19 cellular contexts compared by ENCODE assay signal in the genomic region with DNA sequence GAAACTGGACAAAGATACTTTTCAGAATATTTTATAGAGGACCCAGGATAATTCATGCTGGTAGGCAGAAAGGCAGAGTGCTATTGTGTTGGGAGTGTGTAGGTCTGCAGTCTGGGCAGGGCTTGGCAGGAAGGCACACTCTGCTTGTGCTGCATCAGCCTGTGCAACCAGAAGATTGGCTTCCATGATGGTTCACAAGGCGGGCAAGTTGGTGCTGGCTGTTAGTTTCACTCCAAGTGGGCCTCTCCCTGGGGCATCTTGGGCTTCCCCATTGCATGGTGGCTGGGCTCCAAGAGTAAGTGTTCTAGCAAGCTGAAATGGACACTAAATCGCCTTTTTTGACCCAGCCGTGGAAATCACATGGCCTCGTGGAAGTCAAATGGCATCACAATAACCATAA. TPM values are rescaled to one million over a fixed set of nuclear protein-coding genes. Genes with fewer than 3 reads are reported as not detected.
DNase-seq lines count a peak whose midpoint lies in the region; ATAC-seq and TF ChIP-seq lines count a peak whose summit lies in the region.
"Had no signal": no experiment of that assay in that cellular context is flagged by ENCODE, and none has a peak within 500 bp of the region (broad histone marks: within the 10 kb centered on the region; RNA-seq: fewer than 3 reads in every experiment).

No MANE protein-coding gene starts in this region.

- no peaks in the 10 kb centered on the region for H3K27me3 Mint-ChIP-seq in activated T-cell treated with anti-CD3 and anti-CD28 coated beads, Interleukin-2, amount 50 U/mL, for 24 hours
- H3K27me3 Mint-ChIP-seq in activated T-cell treated with anti-CD3 and anti-CD28 coated beads, Interleukin-2, amount 50 U/mL, for 4 hours (ENCODE audit: low read depth), result no peaks in the 10 kb centered on the region
- no peaks in the 10 kb centered on the region for H3K27me3 Mint-ChIP-seq in progenitor cell of endocrine pancreas
- H3K27me3 Mint-ChIP-seq: activated CD4-positive, alpha-beta memory T cell treated with anti-CD3 and anti-CD28 coated beads, Interleukin-2, amount 10 ng/mL, durations not matched to agents 7 days and 5 days had no signal

- H3K27ac Mint-ChIP-seq in activated T-cell treated with anti-CD3 and anti-CD28 coated beads, Interleukin-2, amount 50 U/mL, for 24 hours, result no peak overlapping the region
- no peak overlapping the region for H3K27ac Mint-ChIP-seq in progenitor cell of endocrine pancreas

- ATAC-seq in activated T-cell treated with anti-CD3 and anti-CD28 coated beads, Interleukin-2, amount 50 U/mL, for 4 hours, result no peak
- ATAC-seq: psoas muscle had no signal

- no peaks in the 10 kb centered on the region for H3K27me3 ChIP-seq in HUES6 (ENCODE audit: control insufficient read depth, insufficient read depth, low read length)
- H3K27me3 ChIP-seq in SJCRH30, result no peaks in the 10 kb centered on the region

- peaks cover 22% of the 10 kb centered on the region for H3K36me3 Mint-ChIP-seq in activated T-cell treated with anti-CD3 and anti-CD28 coated beads, Interleukin-2, amount 50 U/mL, for 24 hours (ENCODE audit: low read depth)
- H3K36me3 Mint-ChIP-seq in activated T-cell treated with anti-CD3 and anti-CD28 coated beads, Interleukin-2, amount 50 U/mL, for 4 hours (ENCODE audit: insufficient read depth), result peaks cover 1% of the 10 kb centered on the region
- no peaks in the 10 kb centered on the region for H3K36me3 Mint-ChIP-seq in progenitor cell of endocrine pancreas (ENCODE audit: insufficient read depth)

- no peak overlapping the region for H3K9ac ChIP-seq in HUES6 (ENCODE audit: low read length)

- H3K9me3 ChIP-seq in HUES6 (ENCODE audit: control insufficient read depth, insufficient read depth, low read depth, low read length) (no peaks in the 10 kb centered on the region), SJCRH30 (replicated peaks) (no peaks in the 10 kb centered on the region; the same call in 1 of the 2 replicates)
- H3K9me3 ChIP-seq: psoas muscle, thoracic aorta had no signal

- H3K27ac ChIP-seq in HUES6 (ENCODE audit: low read depth, low read length) (no peak overlapping the region), SJCRH30 (no peak overlapping the region)

- H3K36me3 ChIP-seq in HUES6 (ENCODE audit: control insufficient read depth, insufficient read depth, low read length) (no peaks in the 10 kb centered on the region), SJCRH30 (no peaks in the 10 kb centered on the region)
- H3K36me3 ChIP-seq: thoracic aorta had no signal

- DNase-seq in activated T-cell treated with anti-CD3 and anti-CD28 coated beads, Interleukin-2, amount 50 U/mL, for 24 hours, result no peak
- DNase-seq in activated T-cell treated with anti-CD3 and anti-CD28 coated beads, Interleukin-2, amount 50 U/mL, for 4 hours, result no peak
- DNase-seq in epithelial cell of esophagus (ENCODE audit: low read depth) (peak; percentile 66), progenitor cell of endocrine pancreas (ENCODE audit: low spot score, unreplicated experiment) (no peak), HCEC 1CT (no peak), SJCRH30 (no peak)
- DNase-seq in stimulated activated CD8-positive, alpha-beta memory T cell treated with anti-CD3 and anti-CD28 coated beads, Interleukin-4, amount 100 ng/mL, for 48 hours, result no peak
- DNase-seq: activated CD4-positive, alpha-beta memory T cell treated with anti-CD3 and anti-CD28 coated beads, Interleukin-2, amount 10 ng/mL, durations not matched to agents 7 days and 5 days; C1 segment of cervical spinal cord; head of caudate nucleus; MV-4-11; NCI-H1930; NCI-H446; psoas muscle; RPMI8226; SW 1271 had no signal

- H3K4me3 ChIP-seq in HUES6 (ENCODE audit: low read depth, low read length) (peak overlapping the region; percentile 90; the same call in 1 of the 2 replicates), epithelial cell of esophagus (ENCODE audit: low read length) (no peak overlapping the region), SJCRH30 (no peak overlapping the region)
- H3K4me3 ChIP-seq: lung had no signal

- H3K9me3 Mint-ChIP-seq in activated T-cell treated with anti-CD3 and anti-CD28 coated beads, Interleukin-2, amount 50 U/mL, for 24 hours, result no peaks in the 10 kb centered on the region
- H3K9me3 Mint-ChIP-seq in activated T-cell treated with anti-CD3 and anti-CD28 coated beads, Interleukin-2, amount 50 U/mL, for 4 hours, result no peaks in the 10 kb centered on the region
- H3K9me3 Mint-ChIP-seq in progenitor cell of endocrine pancreas (ENCODE audit: low read depth), result no peaks in the 10 kb centered on the region
- H3K9me3 Mint-ChIP-seq: activated CD4-positive, alpha-beta memory T cell treated with anti-CD3 and anti-CD28 coated beads, Interleukin-2, amount 10 ng/mL, durations not matched to agents 7 days and 5 days had no signal

- H3K4me3 Mint-ChIP-seq in activated T-cell treated with anti-CD3 and anti-CD28 coated beads, Interleukin-2, amount 50 U/mL, for 24 hours, result peak overlapping the region; percentile 95
- no peak overlapping the region for H3K4me3 Mint-ChIP-seq in activated T-cell treated with anti-CD3 and anti-CD28 coated beads, Interleukin-2, amount 50 U/mL, for 4 hours
- peak overlapping the region; percentile 95 for H3K4me3 Mint-ChIP-seq in progenitor cell of endocrine pancreas (ENCODE audit: low read depth)

- H3K4me1 ChIP-seq in HUES6 (ENCODE audit: control insufficient read depth, insufficient read depth, low read length) (peaks cover 24% of the 10 kb centered on the region), SJCRH30 (peaks cover 9% of the 10 kb centered on the region)

- H3K4me1 Mint-ChIP-seq in activated T-cell treated with anti-CD3 and anti-CD28 coated beads, Interleukin-2, amount 50 U/mL, for 24 hours (ENCODE audit: low read depth), result peaks cover 46% of the 10 kb centered on the region
- H3K4me1 Mint-ChIP-seq in activated T-cell treated with anti-CD3 and anti-CD28 coated beads, Interleukin-2, amount 50 U/mL, for 4 hours (ENCODE audit: low read depth), result peaks cover 45% of the 10 kb centered on the region
- peaks cover 22% of the 10 kb centered on the region for H3K4me1 Mint-ChIP-seq in progenitor cell of endocrine pancreas (ENCODE audit: low read depth)

- TF ChIP-seq CTCF in epithelial cell of esophagus (IDR thresholded peaks at IDR 0.05; ENCODE audit: insufficient read depth, low read depth, low read length, missing control alignments) (no peak), progenitor cell of endocrine pancreas (IDR thresholded peaks at IDR 0.05; ENCODE audit: unreplicated experiment) (no peak)

RNA-seq across cellular contexts. Expression of a gene that starts 1.8 kb away (rescaled TPM):
- total RNA-seq in activated T-cell treated with anti-CD3 and anti-CD28 coated beads, Interleukin-2, amount 50 U/mL, for 4 hours, result 100 to 1,000 TPM; 237 to 241 (median 237) TPM
- total RNA-seq in progenitor cell of endocrine pancreas, result 129 TPM in 2 replicates
- 210 and 222 TPM in 2 replicates for total RNA-seq in SJCRH30 (2014; rRNA removed; shearing (Covaris generic))

RNA-seq across cellular contexts. Expression of a gene that starts 23.7 kb away (rescaled TPM):
- 10 to 100 TPM; 62.9 to 98.8 (median 89.2) TPM for total RNA-seq in activated T-cell treated with anti-CD3 and anti-CD28 coated beads, Interleukin-2, amount 50 U/mL, for 4 hours
- 93.9 and 95.5 TPM in 2 replicates for total RNA-seq in progenitor cell of endocrine pancreas
- 93.2 and 117 TPM in 2 replicates for total RNA-seq in SJCRH30 (2014; rRNA removed; shearing (Covaris generic))
